ENCODE assay signal across 2 cellular contexts in genomic region chr17:880871-881269, GRCh38.
TF ChIP-seq lines count a peak whose summit lies in the region.

No MANE protein-coding gene starts in this region.

TF ChIP-seq in IMR-90, 13 proteins besides CTCF, POLR2A, EP300 and RAD21 (continued from another document):
- TF ChIP-seq FOS (IDR thresholded peaks at IDR 0.05; ENCODE audit: low read depth, low read length) (no peak), SMC3 (IDR thresholded peaks at IDR 0.05; ENCODE audit: low read depth, low read length) (no peak), CHD1 (IDR thresholded peaks at IDR 0.05; ENCODE audit: low read depth, low read length) (no peak), RFX5 (IDR thresholded peaks at IDR 0.05; ENCODE audit: low read depth, low read length) (no peak), MAFK (IDR thresholded peaks at IDR 0.05; ENCODE audit: low read depth, low read length) (no peak), ELK1 (IDR thresholded peaks at IDR 0.05; ENCODE audit: borderline replicate concordance, low read depth, low read length) (no peak), MAZ (IDR thresholded peaks at IDR 0.05; ENCODE audit: borderline replicate concordance, low read depth, low read length) (no peak), RCOR1 (IDR thresholded peaks at IDR 0.05; ENCODE audit: insufficient replicate concordance, low read length) (no peak), CEBPB (IDR thresholded peaks at IDR 0.05; ENCODE audit: low read depth, low read length) (no peak), NFE2L2 (IDR thresholded peaks at IDR 0.05; ENCODE audit: low read depth, low read length) (no peak), USF2 (IDR thresholded peaks at IDR 0.05; ENCODE audit: low read depth, low read length) (no peak), MXI1 (IDR thresholded peaks at IDR 0.05; ENCODE audit: borderline replicate concordance, low read depth, low read length) (no peak)

TF ChIP-seq in endothelial cell of umbilical vein, 7 proteins besides CTCF, POLR2A, EP300 and RAD21:
- TF ChIP-seq POLR2AphosphoS5 (IDR thresholded peaks at IDR 0.05; ENCODE audit: insufficient read depth, low read depth, low read length) = no peak
- no peak for TF ChIP-seq JUN (IDR thresholded peaks at IDR 0.05; ENCODE audit: borderline replicate concordance, insufficient read depth, insufficient read length, low read depth)
- TF ChIP-seq FOS (IDR thresholded peaks at IDR 0.05; ENCODE audit: borderline replicate concordance, insufficient read depth, low read length) = no peak
- no peak for TF ChIP-seq MYC (IDR thresholded peaks at IDR 0.05; ENCODE audit: low read depth, low read length)
- TF ChIP-seq EZH2 (IDR thresholded peaks at IDR 0.05; ENCODE audit: borderline replicate concordance, low read depth, low read length, severe bottlenecking) = no peak
- no peak for TF ChIP-seq GATA2 (IDR thresholded peaks at IDR 0.05; ENCODE audit: insufficient read depth, insufficient read length, low read depth, low read length)
- TF ChIP-seq MAX (IDR thresholded peaks at IDR 0.05; ENCODE audit: insufficient read depth, insufficient read length) = no peak
